ENCODE assay signal across 29 cellular contexts in genomic region chr12:26617513-26617912, GRCh38.
"Had no signal": no experiment of that assay in that cellular context is flagged by ENCODE, and none has a peak within 500 bp of the region (broad histone marks: within the 10 kb centered on the region; RNA-seq: fewer than 3 reads in every experiment).

No MANE protein-coding gene starts in this region.

- H3K36me3 ChIP-seq: colonic mucosa had no signal

- FAIRE-seq: colon, endometrium, endothelial cell of umbilical vein, frontal cortex had no signal

- H3K9me3 ChIP-seq: colonic mucosa, esophagus muscularis mucosa, esophagus squamous epithelium, gastrocnemius medialis, gastroesophageal sphincter, heart left ventricle, heart right ventricle had no signal

- DNase-seq: colonic mucosa; cortex of kidney; dermis blood vessel endothelial cell; dorsolateral prefrontal cortex; effector CD4-positive, alpha-beta T cell; effector CD8-positive, alpha-beta T cell; effector memory CD4-positive, alpha-beta T cell; effector memory CD8-positive, alpha-beta T cell; endodermal cell; erythroblast; esophagus squamous epithelium; foreskin fibroblast; foreskin keratinocyte; foreskin melanocyte; gastrocnemius medialis; glutamatergic neuron; head of caudate nucleus; heart left ventricle; heart right ventricle had no signal

- H3K27me3 ChIP-seq: colonic mucosa, dorsolateral prefrontal cortex, esophagus muscularis mucosa, esophagus squamous epithelium, foreskin keratinocyte, gastrocnemius medialis, gastroesophageal sphincter, heart left ventricle, heart right ventricle had no signal

- H3K27ac Mint-ChIP-seq: dendritic cell treated with granulocyte-macrophage colony-stimulating factor and Interleukin-4, amounts not matched to agents 40 ng/mL and 50 ng/mL, for 4 days; endodermal cell had no signal

- H3K9me3 Mint-ChIP-seq: dendritic cell treated with granulocyte-macrophage colony-stimulating factor and Interleukin-4, amounts not matched to agents 40 ng/mL and 50 ng/mL, for 4 days; effector memory CD8-positive, alpha-beta T cell; endodermal cell had no signal

- H3K4me1 ChIP-seq: colonic mucosa, esophagus muscularis mucosa, esophagus squamous epithelium, foreskin keratinocyte, gastroesophageal sphincter had no signal

- H3K4me3 ChIP-seq: colonic mucosa, coronary artery, dorsolateral prefrontal cortex, esophagus muscularis mucosa, esophagus squamous epithelium, gastrocnemius medialis, gastroesophageal sphincter, heart left ventricle, heart right ventricle had no signal

- H3K27ac ChIP-seq: colonic mucosa, coronary artery, dorsolateral prefrontal cortex, epithelial cell of prostate, esophagus muscularis mucosa, esophagus squamous epithelium, foreskin keratinocyte, gastrocnemius medialis, gastroesophageal sphincter, heart left ventricle, heart right ventricle had no signal

- ATAC-seq: effector memory CD8-positive, alpha-beta T cell; esophagus mucosa; foreskin keratinocyte; gastrocnemius medialis; gastroesophageal sphincter; heart left ventricle; heart right ventricle had no signal

- H3K4me3 Mint-ChIP-seq: dendritic cell treated with granulocyte-macrophage colony-stimulating factor and Interleukin-4, amounts not matched to agents 40 ng/mL and 50 ng/mL, for 4 days; effector memory CD8-positive, alpha-beta T cell; endodermal cell had no signal
